In the genomic region with DNA sequence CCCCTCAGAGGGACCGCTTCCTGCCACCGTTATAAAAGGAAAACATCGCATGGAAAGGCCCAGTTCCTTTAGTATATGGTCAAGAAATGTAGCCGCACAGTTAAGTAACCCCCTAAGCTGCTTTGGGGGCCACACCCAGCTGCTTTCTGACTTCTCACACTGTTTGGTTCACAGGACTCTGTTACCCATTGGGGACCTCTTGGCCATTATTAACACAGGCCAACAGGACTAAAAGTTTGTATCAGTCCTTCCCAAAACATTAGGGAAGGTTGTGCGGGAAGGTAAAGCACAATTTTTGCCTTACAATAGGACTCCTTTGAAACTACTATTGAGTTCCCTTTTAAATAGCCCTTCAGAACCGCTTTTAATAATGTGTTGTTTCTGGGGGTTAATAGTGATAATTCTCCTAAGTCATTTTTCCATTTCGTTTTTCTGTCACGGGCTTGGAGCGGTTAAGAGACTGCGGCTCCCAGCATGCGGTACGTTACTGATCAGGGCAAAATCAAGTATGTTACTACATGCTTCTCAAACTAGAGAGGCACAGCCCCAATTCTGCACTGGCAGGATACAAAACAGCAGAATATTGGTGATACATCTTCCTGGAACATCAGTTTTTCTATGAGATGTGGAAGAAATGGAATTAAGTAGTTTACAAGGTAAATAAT, we compare ENCODE assay signal across 8 cellular contexts. TPM values are rescaled to one million over a fixed set of nuclear protein-coding genes. Genes with fewer than 3 reads are reported as not detected.
A peak's percentile ranks its signal among the peaks of the same experiment; 100 is the strongest.
DNase-seq lines count a peak whose midpoint lies in the region; ATAC-seq and TF ChIP-seq lines count a peak whose summit lies in the region.

No MANE protein-coding gene starts in this region.

- H3K4me2 ChIP-seq in PC-9: peak overlapping the region; percentile 90

- H3K79me2 ChIP-seq in PC-9 (ENCODE audit: low read depth): no peaks in the 10 kb centered on the region

- H3K36me3 ChIP-seq in PC-9 (ENCODE audit: low read depth): no peaks in the 10 kb centered on the region

- no TSS peak for BruUV-seq in PC-9 (replicated peaks; lab: Mats Ljungman, UMichigan)

- no peaks in the 10 kb centered on the region for H4K20me1 ChIP-seq in PC-9 (ENCODE audit: insufficient read depth)

- no peak for DNase-seq in PC-9
- DNase-seq in erythroblast (lab: John Stamatoyannopoulos, UW): peak; percentile 64 to 68
- no peak for DNase-seq in retinal pigment epithelial cell (ENCODE audit: low read depth)
- no peak for DNase-seq in D341Med (ENCODE audit: low spot score)
- no peak for DNase-seq in anterior cingulate cortex (lab: John Stamatoyannopoulos, UW)

- H3K9me2 ChIP-seq in PC-9 (ENCODE audit: insufficient read depth): no peaks in the 10 kb centered on the region

- no peaks in the 10 kb centered on the region for H3K4me1 ChIP-seq in PC-9 (replicated peaks; ENCODE audit: insufficient read depth)

- H3F3A ChIP-seq in PC-9 (ENCODE audit: insufficient read depth, low read depth): no peaks in the 10 kb centered on the region

- CTCF ChIA-PET in PC-9 (lab: Charles Lee): interaction anchor here (0.6 to 0.7 kb wide), 2 partner anchors 22 to 161 kb away, joined by 6 to 7 read pairs; no protein-coding TSS in a partner anchor

- intact Hi-C loops in PC-9 (cut with micrococcal nuclease; ENCODE audit: unreplicated experiment): loop anchor here (2.0 kb wide), 1 partner anchor 78 kb away; no protein-coding TSS in a partner anchor

- peak overlapping the region; percentile 84 for H2AFZ ChIP-seq in PC-9

- TF ChIP-seq CTCF in PC-9 (conservative IDR thresholded peaks at IDR 0.05) (no peak), retinal pigment epithelial cell (conservative IDR thresholded peaks at IDR 0.05; ENCODE audit: low read depth, low read length) (no peak)

- POLR2A ChIA-PET in PC-9 (lab: Charles Lee; ENCODE audit: unreplicated experiment): interaction anchor here (0.6 kb wide), 1 partner anchor 1753 kb away, joined by 3 read pairs; no protein-coding TSS in a partner anchor

- peak; percentile 12 for TF ChIP-seq POLR2A in erythroblast (IDR thresholded peaks at IDR 0.05; ENCODE audit: low read length)

- peak overlapping the region; percentile 71 for H3K4me3 ChIP-seq in PC-9
- peak overlapping the region; percentile 79 for H3K4me3 ChIP-seq in retinal pigment epithelial cell (ENCODE audit: low read length)

- H3K27me3 ChIP-seq in PC-9 (ENCODE audit: insufficient read depth, low read depth): no peaks in the 10 kb centered on the region

- ATAC-seq in GM21367 (IDR thresholded peaks at IDR 0.05; ENCODE audit: unreplicated experiment) (peak; percentile 0), HG03342 (IDR thresholded peaks at IDR 0.05; ENCODE audit: unreplicated experiment) (no peak), GM21737 (IDR thresholded peaks at IDR 0.05; ENCODE audit: unreplicated experiment) (no peak)

- H3K27ac ChIP-seq in PC-9: no peak overlapping the region

- no peaks in the 10 kb centered on the region for H3K9me3 ChIP-seq in PC-9 (ENCODE audit: insufficient read depth, low read depth)

RNA-seq across cellular contexts. Expression of gene RPP40, which starts 0.7 kb away (rescaled TPM):
- 16.0 and 21.0 TPM in 2 replicates for total RNA-seq in PC-9 (2021)

Comparison
In these comparisons a context has a peak if more than half of its experiments do, and no peak if none do; other contexts are left out.
1. DNase-seq: peak in erythroblast (2 of 2); none in PC-9 (0 of 2), retinal pigment epithelial cell (single experiment), D341Med (single experiment) and anterior cingulate cortex (0 of 58).